8 cellular contexts compared by ENCODE assay signal in the genomic region with DNA sequence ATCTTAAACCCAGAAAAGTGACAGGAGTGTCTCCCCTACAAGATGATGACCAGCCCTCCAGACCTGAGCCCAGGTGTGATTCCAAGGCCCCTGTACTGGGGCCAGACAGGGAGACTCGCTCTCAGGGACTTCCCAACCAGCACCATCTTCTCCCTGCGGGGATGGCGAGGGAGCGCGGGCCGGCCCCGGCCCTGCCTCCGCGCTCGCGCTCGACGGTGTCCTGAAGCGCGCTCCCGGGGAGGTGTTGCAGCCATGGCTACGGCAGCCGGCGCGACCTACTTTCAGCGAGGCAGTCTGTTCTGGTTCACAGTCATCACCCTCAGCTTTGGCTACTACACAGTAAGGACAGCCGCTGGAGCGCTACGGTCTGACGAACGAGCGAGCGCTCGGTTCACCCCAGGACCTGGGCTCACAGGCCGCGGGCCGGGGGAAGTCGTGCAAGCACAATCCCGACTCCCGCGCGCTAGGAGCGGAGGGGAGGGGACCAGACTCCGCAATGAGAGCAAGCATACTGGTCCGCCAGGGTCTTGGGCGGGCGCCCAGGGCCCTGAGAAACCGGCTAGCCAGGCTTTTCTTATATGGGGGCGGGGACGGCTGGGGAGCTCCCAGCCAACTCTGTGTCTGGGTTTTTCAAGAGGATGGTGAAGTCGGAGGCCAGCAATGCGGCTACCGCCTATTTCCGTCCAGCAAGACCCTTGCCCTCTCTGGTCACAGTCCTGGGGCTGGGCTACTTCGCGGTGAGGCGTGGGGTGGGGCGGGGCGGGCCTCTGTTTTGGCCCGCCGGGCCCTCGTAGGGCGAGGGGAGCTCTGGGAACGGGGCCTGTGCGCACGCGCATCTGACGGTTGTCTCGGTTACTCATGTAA. TPM values are rescaled to one million over a fixed set of nuclear protein-coding genes. Genes with fewer than 3 reads are reported as not detected.
DNase-seq lines count a peak whose midpoint lies in the region; ATAC-seq and TF ChIP-seq lines count a peak whose summit lies in the region.

A gene with protein sequence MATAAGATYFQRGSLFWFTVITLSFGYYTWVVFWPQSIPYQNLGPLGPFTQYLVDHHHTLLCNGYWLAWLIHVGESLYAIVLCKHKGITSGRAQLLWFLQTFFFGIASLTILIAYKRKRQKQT (plus strand): TSS at position 218 of the 864 bp plus-strand sequence. CDS start 35 bp downstream, at position 253.

- intact Hi-C loops in activated CD4-positive, alpha-beta T cell treated with anti-CD3 and anti-CD28 coated beads for 36 hours (cut with DNase I, micrococcal nuclease), result loop anchor here (1.0 to 10.0 kb wide), 6 partner anchors 109 to 836 kb away; a partner anchor contains a TSS

- peaks cover 2% of the 10 kb centered on the region for H3K9me3 Mint-ChIP-seq in activated CD4-positive, alpha-beta T cell treated with anti-CD3 and anti-CD28 coated beads for 36 hours (ENCODE audit: low read depth)

- DNase-seq in AG20443 (ENCODE audit: low spot score) (peak; percentile 98), NCI-H446 treated with DMSO at 0.1 percent for 48 hours (lab: John Stamatoyannopoulos, UW) (peak; percentile 58), choroid plexus epithelial cell (ENCODE audit: low read depth) (peak; percentile 92), kidney tubule cell (ENCODE audit: low spot score) (peak; percentile 90)
- peak; percentile 95 for DNase-seq in activated CD4-positive, alpha-beta T cell treated with anti-CD3 and anti-CD28 coated beads for 36 hours
- peak; percentile 72 to 84 for DNase-seq in stimulated activated CD4-positive, alpha-beta T cell treated with anti-CD3 and anti-CD28 coated beads, Interleukin-1b, Interleukin-23, amount 100 ng/mL, for 1 hour (ENCODE audit: low read depth in 2 of 2)

- H3K4me3 ChIP-seq in choroid plexus epithelial cell (ENCODE audit: low read depth, low read length), result peak within 1 kb of the TSS; percentile 64

- peaks cover 32% of the 10 kb centered on the region for H3K4me1 Mint-ChIP-seq in activated CD4-positive, alpha-beta T cell treated with anti-CD3 and anti-CD28 coated beads for 36 hours

- TF ChIP-seq CTCF in choroid plexus epithelial cell (conservative IDR thresholded peaks at IDR 0.05; ENCODE audit: low read depth, low read length), result no peak

- H3K4me3 Mint-ChIP-seq in activated CD4-positive, alpha-beta T cell treated with anti-CD3 and anti-CD28 coated beads for 36 hours, result peak within 1 kb of the TSS; percentile 93

- H3K27me3 Mint-ChIP-seq in activated CD4-positive, alpha-beta T cell treated with anti-CD3 and anti-CD28 coated beads for 36 hours, result no peaks in the 10 kb centered on the region

- peaks cover 3% of the 10 kb centered on the region for H3K36me3 Mint-ChIP-seq in activated CD4-positive, alpha-beta T cell treated with anti-CD3 and anti-CD28 coated beads for 36 hours (ENCODE audit: low read depth)

- POLR2A ChIA-PET in activated CD4-positive, alpha-beta T cell treated with anti-CD3 and anti-CD28 coated beads for 36 hours (lab: Charles Lee), result interaction anchor here (0.5 to 1.0 kb wide), 2 partner anchors 125 to 134 kb away, joined by 3 read pairs; no protein-coding TSS in a partner anchor

- ATAC-seq in GM19035 (IDR thresholded peaks at IDR 0.05; ENCODE audit: unreplicated experiment), result peak; percentile 88
- peak; percentile 92 for ATAC-seq in HG03342 (IDR thresholded peaks at IDR 0.05; ENCODE audit: unreplicated experiment)
- peak; percentile 74 for ATAC-seq in activated CD4-positive, alpha-beta T cell treated with anti-CD3 and anti-CD28 coated beads for 36 hours

- peak within 1 kb of the TSS; percentile 96 for H3K27ac Mint-ChIP-seq in activated CD4-positive, alpha-beta T cell treated with anti-CD3 and anti-CD28 coated beads for 36 hours

- CTCF ChIA-PET in activated CD4-positive, alpha-beta T cell treated with anti-CD3 and anti-CD28 coated beads for 36 hours (lab: Charles Lee), result interaction anchor here (2.1 kb wide), 1 partner anchor 20 kb away, joined by 8 read pairs; no protein-coding TSS in a partner anchor

RNA-seq across cellular contexts. Expression of the gene that starts here (rescaled TPM):
- 10 to 100 TPM; 11.3 to 15.2 TPM for total RNA-seq in activated CD4-positive, alpha-beta T cell treated with anti-CD3 and anti-CD28 coated beads for 36 hours

Comparison
In these comparisons a context has a peak if more than half of its experiments do, and no peak if none do; other contexts are left out.
1. Peak in every context shown above with its lines: DNase-seq, ATAC-seq and H3K4me3 ChIP-seq.